In the genomic region with DNA sequence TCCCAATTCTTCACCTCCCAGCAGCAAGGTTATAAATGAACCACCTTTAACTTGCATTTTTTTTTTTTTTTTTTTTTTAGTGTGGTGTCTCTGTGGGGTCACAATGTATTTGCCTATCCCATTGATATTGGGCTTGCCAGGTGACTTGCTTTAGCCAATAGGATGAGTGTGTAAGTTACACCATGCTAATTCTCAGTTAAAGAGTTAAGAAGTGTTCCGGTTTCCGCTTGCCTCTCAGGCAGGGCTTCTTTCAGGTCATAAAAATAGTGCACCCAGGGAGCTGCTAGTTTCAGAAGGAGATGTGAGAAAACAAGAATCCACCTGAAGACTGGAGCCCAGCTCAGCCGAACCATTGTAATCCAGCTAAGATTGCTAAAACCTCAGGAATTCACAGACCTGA, we compare ENCODE assay signal across 21 cellular contexts.
"Had no signal": no experiment of that assay in that cellular context is flagged by ENCODE, and none has a peak within 500 bp of the region (broad histone marks: within the 10 kb centered on the region; RNA-seq: fewer than 3 reads in every experiment).

No MANE protein-coding gene starts in this region.

- H3K9me3 ChIP-seq: MG63, Peyer's patch, SJCRH30 had no signal

- H3K4me1 ChIP-seq: Peyer's patch, SJCRH30 had no signal

- H2AFZ ChIP-seq: PC-9 had no signal

- H3K4me3 ChIP-seq: MG63, PC-9, Peyer's patch, SJCRH30 had no signal

- DNase-seq: Karpas-422; KBM-7; MG63; NCI-H1092 treated with DMSO at 0.1 percent for 48 hours; NCI-H1436; NCI-H187; NCI-H2029; NCI-H2081 treated with DMSO at 0.1 percent for 48 hours; NCI-H2227 treated with DMSO at 0.1 percent for 48 hours; NCI-H524; NCI-H526 treated with DMSO at 0.1 percent for 48 hours; NCI-H774; NK-92 treated with Interleukin-12 subunit alpha and Interleukin-12 subunit beta, amount 100 ng/mL, for 24 hours; PC-9; Peyer's patch; SHP77 treated with DMSO at 0.1 percent for 48 hours; SJCRH30; T-helper 1 cell; T-helper 17 cell had no signal

- H3K4me1 Mint-ChIP-seq: T-helper 17 cell had no signal

- H3K27me3 ChIP-seq: MG63, Peyer's patch, SJCRH30 had no signal

- H3K27me3 Mint-ChIP-seq: T-helper 17 cell had no signal

- ATAC-seq: Right ventricle myocardium inferior, SK-N-SH treated with all-trans-retinoic acid at 6 μM for 48 hours, T-helper 17 cell had no signal

- H3K27ac ChIP-seq: PC-9, Peyer's patch, SJCRH30 had no signal

- H3K4me2 ChIP-seq: PC-9 had no signal

- H3K4me3 Mint-ChIP-seq: T-helper 17 cell had no signal

- H3K27ac Mint-ChIP-seq: T-helper 17 cell had no signal

- H3K36me3 ChIP-seq: MG63, Peyer's patch, SJCRH30 had no signal
